In the genomic region with DNA sequence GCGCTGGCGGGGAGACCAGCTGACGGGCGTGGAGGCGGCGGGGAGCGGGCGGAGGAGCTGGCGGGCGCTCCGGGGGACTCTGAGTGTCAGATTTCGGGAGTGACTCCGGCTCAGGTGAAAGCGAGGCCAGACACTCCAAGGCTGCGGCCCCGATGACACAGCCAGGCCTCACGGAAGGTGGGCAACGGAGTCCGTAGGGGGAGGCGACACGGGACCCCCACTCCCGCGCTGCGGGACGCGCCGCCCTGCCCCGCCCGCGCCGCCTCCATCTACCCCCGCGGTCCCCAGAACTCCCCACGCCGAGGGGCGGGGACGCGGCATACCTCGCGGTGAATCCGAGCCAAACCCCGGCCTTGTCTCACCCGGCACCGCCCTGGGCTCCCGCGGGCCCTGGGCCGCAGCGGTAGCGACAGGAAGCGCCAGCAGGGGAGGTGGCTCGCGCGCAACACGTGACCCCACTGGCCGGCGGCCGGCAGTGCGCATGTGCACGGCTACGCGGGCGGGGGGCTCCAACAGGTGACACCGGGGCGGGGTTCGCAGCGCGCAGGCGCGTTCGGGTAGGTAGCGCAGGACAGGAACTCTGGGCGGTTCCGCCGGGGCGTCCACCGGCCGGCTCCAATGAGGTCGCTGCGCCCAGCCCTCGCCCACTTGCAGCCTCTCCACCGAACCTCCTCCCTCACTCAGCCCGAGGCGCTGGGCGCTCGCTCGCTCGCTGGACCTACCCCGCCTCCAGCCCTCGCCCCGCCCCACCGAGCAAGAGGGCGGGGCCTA, we compare ENCODE assay signal across 1 cellular context.
TF ChIP-seq lines count a peak whose summit lies in the region.

A gene with protein sequence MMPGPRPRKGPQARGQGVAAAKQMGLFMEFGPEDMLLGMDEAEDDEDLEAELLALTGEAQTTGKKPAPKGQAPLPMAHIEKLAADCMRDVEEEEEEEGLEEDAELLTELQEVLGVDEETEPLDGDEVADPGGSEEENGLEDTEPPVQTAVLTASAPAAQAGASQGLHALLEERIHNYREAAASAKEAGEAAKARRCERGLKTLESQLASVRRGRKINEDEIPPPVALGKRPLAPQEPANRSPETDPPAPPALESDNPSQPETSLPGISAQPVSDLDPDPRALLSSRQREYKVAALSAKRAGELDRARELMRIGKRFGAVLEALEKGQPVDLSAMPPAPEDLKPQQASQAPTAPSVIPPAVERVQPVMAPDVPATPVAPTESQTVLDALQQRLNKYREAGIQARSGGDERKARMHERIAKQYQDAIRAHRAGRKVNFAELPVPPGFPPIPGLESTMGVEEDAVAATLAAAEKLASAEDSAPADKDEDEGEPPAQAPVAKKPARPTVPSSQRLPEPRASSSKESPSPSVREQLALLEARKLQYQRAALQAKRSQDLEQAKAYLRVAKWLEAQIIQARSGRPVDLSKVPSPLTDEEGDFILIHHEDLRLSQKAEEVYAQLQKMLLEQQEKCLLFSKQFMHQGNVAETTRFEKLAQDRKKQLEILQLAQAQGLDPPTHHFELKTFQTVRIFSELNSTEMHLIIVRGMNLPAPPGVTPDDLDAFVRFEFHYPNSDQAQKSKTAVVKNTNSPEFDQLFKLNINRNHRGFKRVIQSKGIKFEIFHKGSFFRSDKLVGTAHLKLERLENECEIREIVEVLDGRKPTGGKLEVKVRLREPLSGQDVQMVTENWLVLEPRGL (minus strand): TSS at position 460 of the 771 bp plus-strand sequence. CDS start 1,585 bp downstream, outside the sequence.

TF ChIP-seq in SK-N-SH treated with all-trans-retinoic acid at 6 μM for 48 hours, 23 proteins besides CTCF, POLR2A, EP300 and RAD21 (continued from another document):
- TF ChIP-seq, protein P1, sequence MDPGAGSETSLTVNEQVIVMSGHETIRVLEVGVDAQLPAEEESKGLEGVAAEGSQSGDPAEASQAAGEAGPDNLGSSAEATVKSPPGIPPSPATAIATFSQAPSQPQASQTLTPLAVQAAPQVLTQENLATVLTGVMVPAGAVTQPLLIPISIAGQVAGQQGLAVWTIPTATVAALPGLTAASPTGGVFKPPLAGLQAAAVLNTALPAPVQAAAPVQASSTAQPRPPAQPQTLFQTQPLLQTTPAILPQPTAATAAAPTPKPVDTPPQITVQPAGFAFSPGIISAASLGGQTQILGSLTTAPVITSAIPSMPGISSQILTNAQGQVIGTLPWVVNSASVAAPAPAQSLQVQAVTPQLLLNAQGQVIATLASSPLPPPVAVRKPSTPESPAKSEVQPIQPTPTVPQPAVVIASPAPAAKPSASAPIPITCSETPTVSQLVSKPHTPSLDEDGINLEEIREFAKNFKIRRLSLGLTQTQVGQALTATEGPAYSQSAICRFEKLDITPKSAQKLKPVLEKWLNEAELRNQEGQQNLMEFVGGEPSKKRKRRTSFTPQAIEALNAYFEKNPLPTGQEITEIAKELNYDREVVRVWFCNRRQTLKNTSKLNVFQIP (CRISPR knock-in tag; IDR thresholded peaks at IDR 0.05; ENCODE audit: borderline replicate concordance, low read depth) = no peak
- TF ChIP-seq ZFP30 (CRISPR knock-in tag; IDR thresholded peaks at IDR 0.05) (no peak), CSDC2 (CRISPR knock-in tag; IDR thresholded peaks at IDR 0.05) (no peak), ISL1 (CRISPR knock-in tag; IDR thresholded peaks at IDR 0.05) (no peak), ZFP3 (CRISPR knock-in tag; IDR thresholded peaks at IDR 0.05) (no peak), ZC3H10 (CRISPR knock-in tag; IDR thresholded peaks at IDR 0.05) (no peak), ZNF70 (CRISPR knock-in tag; IDR thresholded peaks at IDR 0.05) (no peak), GLIS3 (CRISPR knock-in tag; IDR thresholded peaks at IDR 0.05) (no peak; the same call in 1 of the 2 replicates), TOX (CRISPR knock-in tag; IDR thresholded peaks at IDR 0.05; ENCODE audit: borderline replicate concordance) (no peak)
